In the genomic region with DNA sequence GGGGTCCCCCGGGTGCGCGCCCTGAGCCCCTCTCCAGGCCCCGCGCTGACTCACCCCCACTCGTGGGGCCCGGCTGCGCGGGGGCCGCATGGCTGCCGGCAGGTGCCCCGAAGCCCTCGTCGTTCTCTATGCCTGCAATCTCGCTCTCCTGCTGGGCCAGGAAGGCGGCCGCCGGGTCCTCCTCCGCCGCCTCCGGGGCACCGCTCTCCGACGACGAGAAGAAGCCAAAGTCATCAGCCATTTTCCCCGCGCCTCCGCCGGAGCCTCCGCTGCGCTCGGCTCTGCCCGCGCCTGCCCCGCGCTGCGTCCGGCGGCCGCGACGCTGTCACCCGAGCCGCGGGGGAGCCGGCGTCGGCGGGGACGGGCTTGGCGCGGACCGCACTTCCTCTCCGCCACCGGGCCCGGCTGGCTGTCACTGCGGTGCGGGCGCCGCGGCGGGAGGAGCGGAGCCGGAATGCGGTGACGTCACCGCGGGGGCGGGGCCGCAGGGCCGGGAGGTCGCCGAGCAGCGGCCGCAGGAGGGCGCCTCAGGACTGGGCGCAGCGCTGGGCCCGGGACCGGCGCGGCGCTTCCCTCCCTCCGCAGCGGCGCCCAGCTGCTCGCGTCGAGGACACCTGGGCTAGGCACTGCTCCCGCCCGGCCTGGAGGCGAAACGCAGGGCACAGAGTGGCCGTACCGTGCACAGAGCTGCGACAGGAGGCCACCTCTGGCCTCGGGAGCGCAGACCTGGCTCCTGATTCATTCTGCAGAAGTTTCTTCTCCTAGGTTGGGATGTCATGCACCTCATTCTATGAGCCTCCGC, we compare ENCODE assay signal across 8 cellular contexts. TPM values are rescaled to one million over a fixed set of nuclear protein-coding genes. Genes with fewer than 3 reads are reported as not detected.
A peak's percentile ranks its signal among the peaks of the same experiment; 100 is the strongest.
DNase-seq lines count a peak whose midpoint lies in the region; ATAC-seq and TF ChIP-seq lines count a peak whose summit lies in the region.

TSS of gene CLTB (minus strand) at position 417 of the 802 bp plus-strand sequence. CDS start at position 241, 176 bp downstream.

- no peaks in the 10 kb centered on the region for H3K27me3 ChIP-seq in hepatocyte

- DNase-seq in NCI-H146 (lab: John Stamatoyannopoulos, UW), result peak; percentile 80
- DNase-seq in T-helper 9 cell, result peak; percentile 93
- DNase-seq in astrocyte of the cerebellum (ENCODE audit: low read depth), result peak; percentile 24
- peak; percentile 97 for DNase-seq in hepatocyte (ENCODE audit: low spot score)
- DNase-seq in retina, result peak; percentile 94
- no peak for DNase-seq in cortex of kidney (lab: John Stamatoyannopoulos, UW)

- H2AFZ ChIP-seq in hepatocyte, result peak within 1 kb of the TSS; percentile 76

- 4% methylated on average over 45 of the region's 99 CpGs for WGBS in hepatocyte (ENCODE audit: low lambda C conversion rate, missing lambda C conversion rate)

- H3K27ac ChIP-seq in hepatocyte, result peak within 1 kb of the TSS; percentile 98

- H3K9me2 ChIP-seq in hepatocyte (replicated peaks; ENCODE audit: insufficient read depth), result no peaks in the 10 kb centered on the region

- peaks cover 20% of the 10 kb centered on the region for H3K4me1 ChIP-seq in hepatocyte (ENCODE audit: insufficient read depth)

- H4K20me1 ChIP-seq in hepatocyte (ENCODE audit: insufficient read depth, poor library complexity, severe bottlenecking), result peaks cover 22% of the 10 kb centered on the region

- TF ChIP-seq CTCF in astrocyte of the cerebellum (IDR thresholded peaks at IDR 0.05; ENCODE audit: low read depth, low read length, missing control alignments) (peak; percentile 19), hepatocyte (IDR thresholded peaks at IDR 0.05; ENCODE audit: poor library complexity) (peak; percentile 71)

- in situ Hi-C loops in astrocyte of the cerebellum (cut with HindIII; ENCODE audit: low sequenced_read_pairs), result no loop called here

- H3K9me3 ChIP-seq in hepatocyte (ENCODE audit: low read depth), result no peaks in the 10 kb centered on the region

- peaks cover 42% of the 10 kb centered on the region for H3K79me2 ChIP-seq in hepatocyte

- H3K4me3 ChIP-seq in astrocyte of the cerebellum (ENCODE audit: low read depth, low read length) (peak within 1 kb of the TSS; percentile 81), hepatocyte (peak within 1 kb of the TSS; percentile 98)

- no peaks in the 10 kb centered on the region for H3K36me3 ChIP-seq in hepatocyte (replicated peaks; ENCODE audit: insufficient read depth, low read depth)

- ATAC-seq in GM18498 (IDR thresholded peaks at IDR 0.05; ENCODE audit: unreplicated experiment) (peak; percentile 95), HG02798 (IDR thresholded peaks at IDR 0.05; ENCODE audit: poor library complexity, unreplicated experiment) (peak; percentile 95)

- H3K4me2 ChIP-seq in hepatocyte, result peak within 1 kb of the TSS; percentile 96

RNA-seq across cellular contexts. Expression of gene CLTB, which starts in this region (rescaled TPM):
- total RNA-seq in hepatocyte, result 131 and 139 TPM in 2 replicates
- polyA plus RNA-seq in hepatocyte, result 284 and 289 TPM in 2 replicates
